Comparison of ENCODE assay signal across 22 cellular contexts in the genomic region with DNA sequence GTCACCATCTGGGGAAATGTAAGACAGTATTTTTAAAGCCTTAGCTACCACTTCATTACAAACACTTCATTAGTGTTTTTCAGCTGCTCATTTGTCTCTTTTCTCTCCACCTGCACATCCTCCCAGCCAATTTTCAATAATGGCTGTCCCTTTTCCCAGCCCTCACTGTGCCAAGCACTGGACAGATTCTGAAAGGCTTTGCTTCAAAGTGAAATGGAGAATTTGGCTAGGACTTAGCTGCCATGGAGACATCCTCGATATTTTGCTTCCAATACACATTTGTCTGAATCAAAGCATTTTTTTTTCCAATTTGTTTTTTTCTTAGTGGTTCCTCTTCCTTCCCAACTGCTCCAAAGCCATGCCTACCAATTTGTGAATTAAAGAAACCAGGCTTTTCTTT.
DNase-seq lines count a peak whose midpoint lies in the region; ATAC-seq and TF ChIP-seq lines count a peak whose summit lies in the region.
"Had no signal": no experiment of that assay in that cellular context is flagged by ENCODE, and none has a peak within 500 bp of the region (broad histone marks: within the 10 kb centered on the region; RNA-seq: fewer than 3 reads in every experiment).

No MANE protein-coding gene starts in this region.

- no peaks in the 10 kb centered on the region for H3K36me3 ChIP-seq in osteoblast (ENCODE audit: insufficient read depth, low read length)
- H3K36me3 ChIP-seq: BE2C, SJCRH30 had no signal

- no peak for ATAC-seq in HG03354 (IDR thresholded peaks at IDR 0.05; ENCODE audit: poor library complexity, severe bottlenecking, unreplicated experiment)
- ATAC-seq: A549, Right ventricle myocardium inferior, SK-N-SH treated with all-trans-retinoic acid at 6 μM for 48 hours had no signal

- in situ Hi-C loops in G401 (cut with HindIII; ENCODE audit: low sequenced_read_pairs), result no loop called here
- in situ Hi-C loops in ACHN (cut with HindIII; ENCODE audit: low pct_ligation_motif_present, low pct_unique_long_range_greater_than_20kb, low sequenced_read_pairs), result no loop called here

- H3K9me3 ChIP-seq in osteoblast (ENCODE audit: low read depth, low read length), result no peaks in the 10 kb centered on the region
- H3K9me3 ChIP-seq: BE2C, SJCRH30 had no signal

- no peaks in the 10 kb centered on the region for H3K4me1 ChIP-seq in osteoblast (ENCODE audit: insufficient read depth, low read length)
- H3K4me1 ChIP-seq: A549, BE2C, SJCRH30 had no signal

- H3K27me3 ChIP-seq in osteoblast (ENCODE audit: insufficient read depth, low read length), result no peaks in the 10 kb centered on the region
- H3K27me3 ChIP-seq: BE2C had no signal

- TF ChIP-seq CTCF in osteoblast (IDR thresholded peaks at IDR 0.05; ENCODE audit: extremely low read depth, low read depth, low read length), result no peak

- peak overlapping the region; percentile 53 for H2AFZ ChIP-seq in osteoblast (ENCODE audit: low read length)
- H2AFZ ChIP-seq: PC-9 had no signal

- no peak overlapping the region for H3K27ac ChIP-seq in osteoblast (ENCODE audit: low read depth, low read length)
- H3K27ac ChIP-seq: A549, HL-60, KMS-11, PC-9, SJCRH30 had no signal

- H3K4me3 ChIP-seq in osteoblast (ENCODE audit: insufficient read depth, low read length), result no peak overlapping the region
- H3K4me3 ChIP-seq: A549, PC-9, SJCRH30 had no signal

- DNase-seq in G401 (ENCODE audit: low spot score), result peak; percentile 9
- DNase-seq in anterior cingulate cortex (lab: John Stamatoyannopoulos, UW), result peak in 43 of 58 donors; percentile 2 to 81 (median 26)
- peak; percentile 5 to 52 for DNase-seq in hippocampal formation (lab: John Stamatoyannopoulos, UW)
- DNase-seq in osteoblast (ENCODE audit: insufficient read length, low spot score, missing footprints), result no peak
- DNase-seq in T-helper 1 cell, result no peak
- no peak for DNase-seq in ACHN
- DNase-seq in NCI-H82 treated with DMSO at 0.1 percent for 48 hours (lab: John Stamatoyannopoulos, UW; ENCODE audit: unreplicated experiment), result no peak
- DNase-seq: BE2C; DMS153; MM.1S; NCI-H2029; NCI-H345; NCI-H510A treated with DMSO at 0.1 percent for 48 hours; NK-92 treated with Interleukin-12 subunit alpha and Interleukin-12 subunit beta, amount 100 ng/mL, for 24 hours; PC-9; SJCRH30 had no signal

- no peak overlapping the region for H3K4me2 ChIP-seq in osteoblast (ENCODE audit: insufficient read depth, low read length)
- H3K4me2 ChIP-seq: A549, KMS-11, PC-9 had no signal

- H3K79me2 ChIP-seq in osteoblast (ENCODE audit: insufficient read depth, low read length), result no peaks in the 10 kb centered on the region

- H4K20me1 ChIP-seq in osteoblast (ENCODE audit: insufficient read depth, low read length), result no peaks in the 10 kb centered on the region

Comparison
In these comparisons a context has a peak if more than half of its experiments do, and no peak if none do; other contexts are left out.
1. DNase-seq: peak in G401 (single experiment), anterior cingulate cortex (43 of 58) and hippocampal formation (2 of 2); none in osteoblast (single experiment), T-helper 1 cell (0 of 5), ACHN (single experiment) and NCI-H82 treated with DMSO at 0.1 percent for 48 hours (single experiment).